In genomic region chr17:15479697-15480096, GRCh38 we compare ENCODE assay signal across 19 cellular contexts. TPM values are rescaled to one million over a fixed set of nuclear protein-coding genes. Genes with fewer than 3 reads are reported as not detected.
DNase-seq lines count a peak whose midpoint lies in the region; ATAC-seq and TF ChIP-seq lines count a peak whose summit lies in the region.
"Had no signal": no experiment of that assay in that cellular context is flagged by ENCODE, and none has a peak within 500 bp of the region (broad histone marks: within the 10 kb centered on the region; RNA-seq: fewer than 3 reads in every experiment).

No MANE protein-coding gene starts in this region.

- TF ChIP-seq CTCF in HFF-Myc (IDR thresholded peaks at IDR 0.05; ENCODE audit: low read depth, low read length, missing control alignments) = no peak

- ATAC-seq in activated CD8-positive, alpha-beta memory T cell treated with anti-CD3 and anti-CD28 coated beads, Interleukin-2, amount 10 ng/mL, durations not matched to agents 7 days and 5 days = no peak
- ATAC-seq: GM12878; naive thymus-derived CD4-positive, alpha-beta T cell; Panc1 had no signal

- CTCF ChIA-PET in activated CD8-positive, alpha-beta memory T cell treated with anti-CD3 and anti-CD28 coated beads, Interleukin-2, amount 10 ng/mL, durations not matched to agents 7 days and 5 days (lab: Charles Lee) = interaction anchor here (1.7 kb wide), 1 partner anchor 23 kb away, joined by 4 read pairs; no protein-coding TSS in a partner anchor

- DNase-seq in A172 (ENCODE audit: low spot score) (peak; percentile 72), HFF-Myc (ENCODE audit: extremely low read depth, low read depth) (peak; percentile 81), SK-MEL-5 (ENCODE audit: low read depth, low spot score) (peak; percentile 64), glomerular endothelial cell (ENCODE audit: extremely low read depth, low read depth, low spot score) (peak; percentile 57), NCI-H2196 treated with DMSO at 0.1 percent for 48 hours (lab: John Stamatoyannopoulos, UW; ENCODE audit: unreplicated experiment) (no peak), UCSD-AML1 (lab: John Stamatoyannopoulos, UW; ENCODE audit: unreplicated experiment) (no peak)
- no peak for DNase-seq in NK-92 treated with Interleukin-12 subunit alpha and Interleukin-12 subunit beta, amount 100 ng/mL, for 24 hours (lab: John Stamatoyannopoulos, UW)
- no peak for DNase-seq in activated CD8-positive, alpha-beta memory T cell treated with anti-CD3 and anti-CD28 coated beads, Interleukin-2, amount 10 ng/mL, durations not matched to agents 7 days and 5 days
- DNase-seq: ACHN; activated CD8-positive, alpha-beta memory T cell treated with anti-CD3 and anti-CD28 coated beads for 24 hours; CD4-positive, alpha-beta memory T cell; esophagus squamous epithelium; HFFc6; naive thymus-derived CD4-positive, alpha-beta T cell; NCI-H1436 treated with DMSO at 0.1 percent for 48 hours; NCI-H510A had no signal

- H3K4me3 ChIP-seq in HFF-Myc (replicated peaks; ENCODE audit: low read depth, low read length) = no peak overlapping the region
- H3K4me3 ChIP-seq: esophagus squamous epithelium, GM12878 had no signal

- in situ Hi-C loops in SK-MEL-5 (cut with HindIII; ENCODE audit: low pct_unique_long_range_greater_than_20kb, low sequenced_read_pairs) = loop anchor here (25.0 kb wide), 1 partner anchor 92 kb away; no protein-coding TSS in a partner anchor

- H3K4me1 Mint-ChIP-seq in activated CD8-positive, alpha-beta memory T cell treated with anti-CD3 and anti-CD28 coated beads, Interleukin-2, amount 10 ng/mL, durations not matched to agents 7 days and 5 days = no peaks in the 10 kb centered on the region

- H3K4me3 Mint-ChIP-seq in activated CD8-positive, alpha-beta memory T cell treated with anti-CD3 and anti-CD28 coated beads, Interleukin-2, amount 10 ng/mL, durations not matched to agents 7 days and 5 days = no peak overlapping the region
- H3K4me3 Mint-ChIP-seq: CD4-positive, alpha-beta memory T cell; HFFc6; naive thymus-derived CD4-positive, alpha-beta T cell had no signal

- no peak overlapping the region for H3K27ac Mint-ChIP-seq in activated CD8-positive, alpha-beta memory T cell treated with anti-CD3 and anti-CD28 coated beads, Interleukin-2, amount 10 ng/mL, durations not matched to agents 7 days and 5 days
- H3K27ac Mint-ChIP-seq: HFFc6, progenitor cell of endocrine pancreas had no signal

- H3K27me3 Mint-ChIP-seq in activated CD8-positive, alpha-beta memory T cell treated with anti-CD3 and anti-CD28 coated beads, Interleukin-2, amount 10 ng/mL, durations not matched to agents 7 days and 5 days = no peaks in the 10 kb centered on the region
- H3K27me3 Mint-ChIP-seq: CD4-positive, alpha-beta memory T cell; naive thymus-derived CD4-positive, alpha-beta T cell; progenitor cell of endocrine pancreas had no signal

- no peaks in the 10 kb centered on the region for H3K9me3 Mint-ChIP-seq in activated CD8-positive, alpha-beta memory T cell treated with anti-CD3 and anti-CD28 coated beads, Interleukin-2, amount 10 ng/mL, durations not matched to agents 7 days and 5 days (ENCODE audit: low read depth)
- H3K9me3 Mint-ChIP-seq: CD4-positive, alpha-beta memory T cell; HFFc6 had no signal

- H3K36me3 Mint-ChIP-seq in activated CD8-positive, alpha-beta memory T cell treated with anti-CD3 and anti-CD28 coated beads, Interleukin-2, amount 10 ng/mL, durations not matched to agents 7 days and 5 days = peaks cover 3% of the 10 kb centered on the region

RNA-seq across cellular contexts. Expression of gene CDRT4, which starts 12.3 kb away (rescaled TPM):
- total RNA-seq in A172 (2014; rRNA removed; shearing (Covaris generic)) = 0.96 TPM in 1 of 2 replicates, not detected in the other
- total RNA-seq in SK-MEL-5 (2014; rRNA removed; shearing (Covaris generic)) = 0.77 and 1.6 TPM in 2 replicates
- 2.9 TPM in 1 of 2 replicates, not detected in the other for polyA plus RNA-seq in SK-MEL-5 (2015; cell fraction: cytosol; rRNA removed)
- polyA plus RNA-seq in SK-MEL-5 (2015; cell fraction: nucleus; rRNA removed) = 1.7 and 8.6 TPM in 2 replicates
- total RNA-seq in glomerular endothelial cell = 4.8 TPM in 2 replicates
- 1 to 10 TPM; 4.9 to 8.4 TPM for total RNA-seq in activated CD8-positive, alpha-beta memory T cell treated with anti-CD3 and anti-CD28 coated beads, Interleukin-2, amount 10 ng/mL, durations not matched to agents 7 days and 5 days

Comparison
In these comparisons a context has a peak if more than half of its experiments do, and no peak if none do; other contexts are left out.
1. DNase-seq: peak in A172 (single experiment), HFF-Myc (single experiment), SK-MEL-5 (single experiment) and glomerular endothelial cell (single experiment); none in NK-92 treated with Interleukin-12 subunit alpha and Interleukin-12 subunit beta, amount 100 ng/mL, for 24 hours (single experiment), NCI-H2196 treated with DMSO at 0.1 percent for 48 hours (single experiment), activated CD8-positive, alpha-beta memory T cell treated with anti-CD3 and anti-CD28 coated beads, Interleukin-2, amount 10 ng/mL, durations not matched to agents 7 days and 5 days (single experiment) and UCSD-AML1 (single experiment).